Comparison of ENCODE assay signal across 14 cellular contexts in the genomic region with DNA sequence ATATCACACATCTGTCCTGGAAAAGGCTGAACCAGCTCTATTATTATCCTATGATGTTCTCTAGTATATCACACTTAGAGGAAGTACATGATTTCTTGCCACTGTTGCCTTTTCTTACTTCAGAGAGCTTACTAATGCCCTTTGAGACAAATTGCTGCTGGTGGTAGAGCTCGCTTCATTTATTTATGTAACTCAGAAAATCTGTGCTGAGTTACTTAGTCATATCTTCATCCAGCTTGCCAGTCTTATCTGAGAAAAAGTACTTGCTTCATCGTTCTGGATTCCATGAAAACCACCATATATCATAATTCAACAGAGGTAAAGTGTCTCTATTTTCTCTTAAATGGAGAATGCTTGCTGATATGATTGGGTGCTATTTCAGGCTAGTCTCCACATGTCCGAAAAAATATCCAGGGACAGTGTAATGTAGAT.
A peak's percentile ranks its signal among the peaks of the same experiment; 100 is the strongest.
DNase-seq lines count a peak whose midpoint lies in the region; ATAC-seq lines count a peak whose summit lies in the region.
"Had no signal": no experiment of that assay in that cellular context is flagged by ENCODE, and none has a peak within 500 bp of the region (broad histone marks: within the 10 kb centered on the region; RNA-seq: fewer than 3 reads in every experiment).

No MANE protein-coding gene starts in this region.

- DNase-seq in NCI-H226 = peak; percentile 87
- peak; percentile 88 for DNase-seq in iris pigment epithelial cell (ENCODE audit: low read depth)
- DNase-seq in UCSD-AML1 (lab: John Stamatoyannopoulos, UW; ENCODE audit: unreplicated experiment) = no peak
- no peak for DNase-seq in stimulated activated CD4-positive, alpha-beta T cell treated with anti-CD3 and anti-CD28 coated beads, Interleukin-2, amount 100 ng/mL, for 48 hours
- DNase-seq: activated CD4-positive, alpha-beta T cell treated with anti-CD3 and anti-CD28 coated beads, Interleukin-2, amount 50 U/mL, for 48 hours; adrenal gland; heart left ventricle; NCI-H1694; NCI-H526; spleen; stimulated activated naive CD8-positive, alpha-beta T cell treated with anti-CD3 and anti-CD28 coated beads, Interleukin-15, Interleukin-2, amounts not matched to agents 100 U/mL and 50 U/mL, for 24 hours had no signal

- H3K27ac ChIP-seq in cingulate gyrus (ENCODE audit: low read depth, low read length) = peak overlapping the region; percentile 86
- H3K27ac ChIP-seq: adrenal gland, spleen had no signal

- ATAC-seq in HG02840 (IDR thresholded peaks at IDR 0.05; ENCODE audit: low FRiP score, unreplicated experiment) (no peak), GM18502 (IDR thresholded peaks at IDR 0.05; ENCODE audit: poor library complexity, unreplicated experiment) (no peak)
- ATAC-seq: stimulated activated naive CD8-positive, alpha-beta T cell treated with anti-CD3 and anti-CD28 coated beads, Interleukin-15, Interleukin-2, amounts not matched to agents 100 U/mL and 50 U/mL, for 24 hours had no signal

Comparison
In these comparisons a context has a peak if more than half of its experiments do, and no peak if none do; other contexts are left out.
1. DNase-seq: peak in NCI-H226 (single experiment) and iris pigment epithelial cell (single experiment); none in UCSD-AML1 (single experiment) and stimulated activated CD4-positive, alpha-beta T cell treated with anti-CD3 and anti-CD28 coated beads, Interleukin-2, amount 100 ng/mL, for 48 hours (0 of 2).